ENCODE assay signal across 27 cellular contexts in the genomic region with DNA sequence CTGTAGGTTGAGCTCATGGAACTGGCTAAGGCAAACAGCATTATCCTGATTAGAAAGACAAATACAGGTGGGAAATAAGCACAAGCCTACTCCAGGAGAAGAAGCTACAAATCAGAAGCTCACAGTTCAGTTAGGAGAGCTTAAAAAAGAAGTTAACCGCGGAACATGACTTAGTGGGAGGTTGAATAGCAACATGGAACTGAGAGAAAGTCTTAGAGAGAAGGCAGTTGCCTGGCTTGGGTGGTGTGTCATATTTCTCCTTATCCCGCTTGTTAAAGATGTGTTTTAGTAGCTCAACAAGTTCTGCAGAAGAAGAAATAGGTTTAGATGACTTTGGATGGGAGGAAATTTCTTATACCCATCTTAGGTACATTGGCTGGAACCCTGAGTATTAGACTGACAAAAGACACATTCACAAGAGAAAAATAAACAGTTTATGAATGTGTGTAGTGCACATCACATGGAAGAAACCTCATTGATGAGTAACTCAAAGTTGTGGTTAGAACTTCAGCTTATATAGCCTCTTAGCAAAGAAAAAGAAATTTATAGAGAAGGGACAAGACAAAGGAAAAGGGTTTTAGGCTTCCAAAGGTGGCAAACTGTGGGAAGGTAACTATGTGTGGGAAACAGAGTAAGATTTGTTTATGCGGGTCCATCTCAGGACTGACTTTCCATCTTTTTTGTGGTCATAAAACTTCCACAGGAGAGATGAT. TPM values are rescaled to one million over a fixed set of nuclear protein-coding genes. Genes with fewer than 3 reads are reported as not detected.
A peak's percentile ranks its signal among the peaks of the same experiment; 100 is the strongest.
DNase-seq lines count a peak whose midpoint lies in the region; ATAC-seq, FAIRE-seq and TF ChIP-seq lines count a peak whose summit lies in the region.
"Had no signal": no experiment of that assay in that cellular context is flagged by ENCODE, and none has a peak within 500 bp of the region (broad histone marks: within the 10 kb centered on the region; RNA-seq: fewer than 3 reads in every experiment).

No MANE protein-coding gene starts in this region.

- H3K36me3 Mint-ChIP-seq in stimulated activated naive B cell treated with anti-CD40 and anti-IgM and Interleukin-4, amounts not matched to agents 10 μg/mL and 1 μg/mL and 100 μg/mL, for 72 hours = no peaks in the 10 kb centered on the region
- H3K36me3 Mint-ChIP-seq: CD8-positive, alpha-beta T cell had no signal

- peaks cover 0 to 3% of the 10 kb centered on the region in 2 donors for H3K27me3 Mint-ChIP-seq in stimulated activated naive B cell treated with anti-CD40 and anti-IgM and Interleukin-4, amounts not matched to agents 10 μg/mL and 1 μg/mL and 100 μg/mL, for 72 hours

- in situ Hi-C loops in GM13976 (cut with MboI; ENCODE audit: low sequenced_read_pairs, unreplicated experiment) = no loop called here

- TF ChIP-seq CTCF in bronchial epithelial cell (IDR thresholded peaks at IDR 0.05; ENCODE audit: insufficient read depth, low read length, severe bottlenecking) = no peak
- no peak for TF ChIP-seq CTCF in GM13976 (IDR thresholded peaks at IDR 0.05; ENCODE audit: borderline replicate concordance, control extremely low read depth, extremely low read depth, insufficient read depth, missing control alignments)

- no peak for ATAC-seq in stimulated activated naive B cell treated with anti-CD40 and anti-IgM and Interleukin-4, amounts not matched to agents 10 μg/mL and 1 μg/mL and 100 μg/mL, for 72 hours (replicated peaks)
- ATAC-seq: CD8-positive, alpha-beta T cell; left cardiac atrium had no signal

- no peak overlapping the region for H3K4me3 ChIP-seq in bronchial epithelial cell (ENCODE audit: low read depth, low read length)
- H3K4me3 ChIP-seq: coronary artery had no signal

- H3K27ac Mint-ChIP-seq in stimulated activated naive B cell treated with anti-CD40 and anti-IgM and Interleukin-4, amounts not matched to agents 10 μg/mL and 1 μg/mL and 100 μg/mL, for 72 hours = no peak overlapping the region
- H3K27ac Mint-ChIP-seq: activated naive CD4-positive, alpha-beta T cell treated with anti-CD3 and anti-CD28 coated beads for 36 hours; CD8-positive, alpha-beta T cell had no signal

- peaks cover 3 to 5% of the 10 kb centered on the region in 2 donors for H3K9me3 Mint-ChIP-seq in stimulated activated naive B cell treated with anti-CD40 and anti-IgM and Interleukin-4, amounts not matched to agents 10 μg/mL and 1 μg/mL and 100 μg/mL, for 72 hours

- H3K4me1 Mint-ChIP-seq in stimulated activated naive B cell treated with anti-CD40 and anti-IgM and Interleukin-4, amounts not matched to agents 10 μg/mL and 1 μg/mL and 100 μg/mL, for 72 hours = no peaks in the 10 kb centered on the region

- no peak for TF ChIP-seq POLR2A in GM12891 (IDR thresholded peaks at IDR 0.05; ENCODE audit: low read depth, low read length)

- FAIRE-seq in bronchial epithelial cell (lab: Jason Lieb, UNC) (no peak), GM12891 (lab: Jason Lieb, UNC) (no peak)
- FAIRE-seq: endometrium had no signal

- H3K27me3 ChIP-seq in bronchial epithelial cell (ENCODE audit: control insufficient read depth, insufficient read depth, low read length) = no peaks in the 10 kb centered on the region

- no peaks in the 10 kb centered on the region for H3K36me3 ChIP-seq in bronchial epithelial cell (ENCODE audit: control insufficient read depth, insufficient read depth, low read length)
- H3K36me3 ChIP-seq: WERI-Rb-1 had no signal

- H3K4me3 Mint-ChIP-seq in stimulated activated naive B cell treated with anti-CD40 and anti-IgM and Interleukin-4, amounts not matched to agents 10 μg/mL and 1 μg/mL and 100 μg/mL, for 72 hours = no peak overlapping the region
- H3K4me3 Mint-ChIP-seq: activated naive CD4-positive, alpha-beta T cell treated with anti-CD3 and anti-CD28 coated beads for 36 hours; CD8-positive, alpha-beta T cell had no signal

- DNase-seq in EL = peak; percentile 45
- peak; percentile 61 for DNase-seq in NOMO-1 treated with DMSO at 0.1 percent for 48 hours (lab: John Stamatoyannopoulos, UW; ENCODE audit: unreplicated experiment)
- DNase-seq in bronchial epithelial cell (ENCODE audit: low read depth) = peak; percentile 49
- peak; percentile 6 for DNase-seq in non-pigmented ciliary epithelial cell (ENCODE audit: low read depth)
- DNase-seq in GM13976 (ENCODE audit: low spot score) = no peak
- DNase-seq in GM12891 (ENCODE audit: insufficient read length, low spot score) = no peak
- DNase-seq in NAMALWA (ENCODE audit: low spot score) = no peak
- no peak for DNase-seq in stimulated activated naive B cell treated with anti-CD40 and anti-IgM and Interleukin-4, amounts not matched to agents 10 μg/mL and 1 μg/mL and 100 μg/mL, for 72 hours
- DNase-seq: activated CD4-positive, alpha-beta T cell treated with anti-CD3 and anti-CD28 coated beads, Interleukin-2, amount 50 U/mL, for 48 hours; activated naive CD4-positive, alpha-beta T cell treated with anti-CD3 and anti-CD28 coated beads for 36 hours; activated T-cell treated with anti-CD3 and anti-CD28 coated beads, Interleukin-2, amount 50 U/mL, for 1 hour; aorta; CD8-positive, alpha-beta T cell; DMS53; left cardiac atrium; midbrain; NCI-H1092 treated with DMSO at 0.1 percent for 48 hours; NCI-H2081; Right ventricle myocardium superior; stimulated activated CD8-positive, alpha-beta memory T cell treated with anti-CD3 and anti-CD28 coated beads, Interleukin-4, amount 100 ng/mL, for 48 hours; substantia nigra; T-helper 1 cell; WERI-Rb-1 had no signal

TF ChIP-seq in GM12891, 5 proteins besides CTCF, POLR2A, EP300 and RAD21:
- TF ChIP-seq SPI1 (IDR thresholded peaks at IDR 0.05; ENCODE audit: low read depth, low read length) = no peak
- no peak for TF ChIP-seq TAF1 (IDR thresholded peaks at IDR 0.05; ENCODE audit: low read depth, low read length)
- TF ChIP-seq POU2F2 (IDR thresholded peaks at IDR 0.05; ENCODE audit: low read depth, low read length) = no peak
- TF ChIP-seq PAX5 (IDR thresholded peaks at IDR 0.05; ENCODE audit: insufficient read depth, low read length, severe bottlenecking) = no peak
- TF ChIP-seq POLR2AphosphoS5 (IDR thresholded peaks at IDR 0.05; ENCODE audit: low read depth, low read length) = no peak
TF ChIP-seq in GM12891: peak in this region for 0.

RNA-seq across cellular contexts. Expression of a gene that starts 37.4 kb away (rescaled TPM):
- total RNA-seq in bronchial epithelial cell = under 0.01 TPM in 1 of 2 replicates, not detected in the other
- polyA plus RNA-seq in GM12891 (2012; ENCODE audit: low read depth, missing spikeins) = not detected
- total RNA-seq: activated naive CD4-positive, alpha-beta T cell treated with anti-CD3 and anti-CD28 coated beads for 36 hours; CD8-positive, alpha-beta T cell; NCI-H460; pulmonary artery endothelial cell; Right ventricle myocardium superior had no signal

Comparison
In these comparisons a context has a peak if more than half of its experiments do, and no peak if none do; other contexts are left out.
1. DNase-seq: peak in EL (single experiment), NOMO-1 treated with DMSO at 0.1 percent for 48 hours (single experiment), bronchial epithelial cell (single experiment) and non-pigmented ciliary epithelial cell (single experiment); none in GM13976 (single experiment), GM12891 (single experiment), NAMALWA (single experiment) and stimulated activated naive B cell treated with anti-CD40 and anti-IgM and Interleukin-4, amounts not matched to agents 10 μg/mL and 1 μg/mL and 100 μg/mL, for 72 hours (single experiment).